8 cellular contexts compared by ENCODE assay signal in genomic region chr17:67293251-67294203, GRCh38. TPM values are rescaled to one million over a fixed set of nuclear protein-coding genes. Genes with fewer than 3 reads are reported as not detected.
DNase-seq lines count a peak whose midpoint lies in the region; ATAC-seq and TF ChIP-seq lines count a peak whose summit lies in the region.

No MANE protein-coding gene starts in this region.

- H3K9me3 ChIP-seq in BLaER1 (no peaks in the 10 kb centered on the region), hepatocyte (ENCODE audit: low read depth) (no peaks in the 10 kb centered on the region)

- H3K36me3 ChIP-seq in BLaER1 (no peaks in the 10 kb centered on the region), hepatocyte (replicated peaks; ENCODE audit: insufficient read depth, low read depth) (no peaks in the 10 kb centered on the region)

- H3K27me3 Mint-ChIP-seq in T-cell, result no peaks in the 10 kb centered on the region
- H3K27me3 Mint-ChIP-seq in activated naive CD8-positive, alpha-beta T cell treated with anti-CD3 and anti-CD28 coated beads, Interleukin-2, amount 50 U/mL, for 24 hours, result no peaks in the 10 kb centered on the region

- H3K4me3 ChIP-seq in BLaER1 (no peak overlapping the region), hepatocyte (no peak overlapping the region)

- TF ChIP-seq CTCF in hepatocyte (IDR thresholded peaks at IDR 0.05; ENCODE audit: poor library complexity), result peak; percentile 63

- ATAC-seq in HG03457 (IDR thresholded peaks at IDR 0.05; ENCODE audit: unreplicated experiment), result peak; percentile 65
- ATAC-seq in T-cell (replicated peaks in 1 of 4), result peak; percentile 89 to 94 (median 91)
- peak; percentile 91 for ATAC-seq in activated naive CD8-positive, alpha-beta T cell treated with anti-CD3 and anti-CD28 coated beads, Interleukin-2, amount 50 U/mL, for 24 hours
- ATAC-seq in HG02970 (IDR thresholded peaks at IDR 0.05; ENCODE audit: low FRiP score, unreplicated experiment), result no peak

- peaks cover 64% of the 10 kb centered on the region for H3K4me1 ChIP-seq in BLaER1
- H3K4me1 ChIP-seq in hepatocyte (ENCODE audit: insufficient read depth), result no peaks in the 10 kb centered on the region

- peaks cover 0 to 6% (median 0%) of the 10 kb centered on the region in 3 donors for H3K4me1 Mint-ChIP-seq in T-cell
- H3K4me1 Mint-ChIP-seq in activated naive CD8-positive, alpha-beta T cell treated with anti-CD3 and anti-CD28 coated beads, Interleukin-2, amount 50 U/mL, for 24 hours, result no peaks in the 10 kb centered on the region

- POLR2A ChIA-PET in T-cell (lab: Charles Lee), result interaction anchor here in 1 of 2 donors (0.6 kb wide), 1 partner anchor 1171 kb away, joined by 3 read pairs; no protein-coding TSS in a partner anchor

- H3K79me2 ChIP-seq in hepatocyte, result no peaks in the 10 kb centered on the region

- H2AFZ ChIP-seq in hepatocyte, result peak overlapping the region; percentile 40

- H3K4me2 ChIP-seq in BLaER1 (peak overlapping the region; percentile 81), hepatocyte (peak overlapping the region; percentile 37)

- no peaks in the 10 kb centered on the region for H4K20me1 ChIP-seq in BLaER1
- no peaks in the 10 kb centered on the region for H4K20me1 ChIP-seq in hepatocyte (ENCODE audit: insufficient read depth, poor library complexity, severe bottlenecking)

- H3K9me3 Mint-ChIP-seq in T-cell, result no peaks in the 10 kb centered on the region
- no peaks in the 10 kb centered on the region for H3K9me3 Mint-ChIP-seq in activated naive CD8-positive, alpha-beta T cell treated with anti-CD3 and anti-CD28 coated beads, Interleukin-2, amount 50 U/mL, for 24 hours

- H3K9me2 ChIP-seq in hepatocyte (replicated peaks; ENCODE audit: insufficient read depth), result no peaks in the 10 kb centered on the region

- CTCF ChIA-PET in T-cell (lab: Charles Lee), result interaction anchor here (0.7 to 3.6 kb wide), 7 partner anchors 15 to 73 kb away, joined by 3 to 49 read pairs (median 4); no protein-coding TSS in a partner anchor

- 70% methylated on average over 32 of the region's 32 CpGs for WGBS in hepatocyte (ENCODE audit: low lambda C conversion rate, missing lambda C conversion rate)

- peak overlapping the region in 2 of 3 donors; percentile 15 to 31 for H3K4me3 Mint-ChIP-seq in T-cell
- H3K4me3 Mint-ChIP-seq in activated naive CD8-positive, alpha-beta T cell treated with anti-CD3 and anti-CD28 coated beads, Interleukin-2, amount 50 U/mL, for 24 hours, result no peak overlapping the region

- peak overlapping the region; percentile 39; the same call in 1 of the 2 replicates for H3K27ac ChIP-seq in BLaER1
- H3K27ac ChIP-seq in hepatocyte, result no peak overlapping the region

- DNase-seq in GM19238 (ENCODE audit: insufficient read length, low spot score) (peak; percentile 71), T-cell (peak; percentile 28 to 71 (median 60)), hepatocyte (ENCODE audit: low spot score) (peak; percentile 67)
- DNase-seq in activated naive CD8-positive, alpha-beta T cell treated with anti-CD3 and anti-CD28 coated beads, Interleukin-2, amount 50 U/mL, for 24 hours, result peak; percentile 65
- peak; percentile 56 for DNase-seq in stimulated activated CD4-positive, alpha-beta T cell treated with anti-CD3 and anti-CD28 coated beads, Interleukin-12 subunit alpha, Interleukin-12 subunit beta, amount 100 ng/mL, for 4 hours

- no peak overlapping the region for H3K27ac Mint-ChIP-seq in T-cell
- H3K27ac Mint-ChIP-seq in activated naive CD8-positive, alpha-beta T cell treated with anti-CD3 and anti-CD28 coated beads, Interleukin-2, amount 50 U/mL, for 24 hours, result no peak overlapping the region

- H3K27me3 ChIP-seq in BLaER1 (no peaks in the 10 kb centered on the region), hepatocyte (no peaks in the 10 kb centered on the region)

- H3K9ac ChIP-seq in BLaER1, result peak overlapping the region; percentile 27; the same call in 1 of the 2 replicates

- no peaks in the 10 kb centered on the region for H3K36me3 Mint-ChIP-seq in T-cell
- H3K36me3 Mint-ChIP-seq in activated naive CD8-positive, alpha-beta T cell treated with anti-CD3 and anti-CD28 coated beads, Interleukin-2, amount 50 U/mL, for 24 hours (ENCODE audit: low read depth), result no peaks in the 10 kb centered on the region

RNA-seq across cellular contexts. Expression of gene HELZ, which starts 48.5 kb away (rescaled TPM):
- total RNA-seq in T-cell, result 100 to 1,000 TPM in 2 of 5 donors, 10 to 100 TPM in 3; 76.0 to 115 (median 91.6) TPM
- 47.1 and 77.2 TPM in 2 replicates for total RNA-seq in hepatocyte
- 32.7 and 34.1 TPM in 2 replicates for polyA plus RNA-seq in hepatocyte
